In the genomic region with DNA sequence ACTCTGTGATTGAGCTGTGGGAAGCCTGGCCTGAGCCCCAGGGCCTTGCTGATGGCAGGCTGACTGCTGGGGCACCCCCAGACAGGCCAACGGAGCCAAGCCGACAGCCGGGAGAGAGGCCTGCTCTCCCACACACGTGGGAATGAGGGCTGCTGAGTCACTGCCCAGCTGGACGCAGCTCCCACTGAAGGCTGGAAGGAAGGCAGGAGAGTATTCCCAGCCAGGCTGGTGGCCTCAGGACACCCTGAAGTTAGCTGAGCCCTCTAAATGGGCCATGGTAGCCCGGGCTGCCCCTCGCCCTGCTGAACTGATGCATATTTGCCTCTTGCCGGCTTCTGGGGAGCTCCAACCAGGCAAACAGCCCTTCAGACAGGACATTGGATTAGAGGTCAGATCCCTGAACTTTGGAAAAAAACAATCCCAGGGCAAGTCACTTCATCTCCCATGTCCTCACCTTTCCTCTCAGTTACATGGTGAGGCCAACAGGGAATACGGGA, we compare ENCODE assay signal across 1 cellular context.
TF ChIP-seq lines count a peak whose summit lies in the region.

No MANE protein-coding gene starts in this region.

TF ChIP-seq in HepG2, 621 proteins besides CTCF, POLR2A, EP300 and RAD21 (continued from another document):
- TF ChIP-seq, protein P1, sequence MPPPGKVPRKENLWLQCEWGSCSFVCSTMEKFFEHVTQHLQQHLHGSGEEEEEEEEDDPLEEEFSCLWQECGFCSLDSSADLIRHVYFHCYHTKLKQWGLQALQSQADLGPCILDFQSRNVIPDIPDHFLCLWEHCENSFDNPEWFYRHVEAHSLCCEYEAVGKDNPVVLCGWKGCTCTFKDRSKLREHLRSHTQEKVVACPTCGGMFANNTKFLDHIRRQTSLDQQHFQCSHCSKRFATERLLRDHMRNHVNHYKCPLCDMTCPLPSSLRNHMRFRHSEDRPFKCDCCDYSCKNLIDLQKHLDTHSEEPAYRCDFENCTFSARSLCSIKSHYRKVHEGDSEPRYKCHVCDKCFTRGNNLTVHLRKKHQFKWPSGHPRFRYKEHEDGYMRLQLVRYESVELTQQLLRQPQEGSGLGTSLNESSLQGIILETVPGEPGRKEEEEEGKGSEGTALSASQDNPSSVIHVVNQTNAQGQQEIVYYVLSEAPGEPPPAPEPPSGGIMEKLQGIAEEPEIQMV (CRISPR knock-in tag; IDR thresholded peaks at IDR 0.05; ENCODE audit: low read depth) = peak; percentile 18; the same call in 1 of the 2 replicates
- 0 out of 2 replicates have a peak, but pooled peaks have one; percentile 19 for TF ChIP-seq ZBTB20 (CRISPR knock-in tag; IDR thresholded peaks at IDR 0.05; ENCODE audit: borderline replicate concordance, low read depth)
- peak; percentile 80; the same call in 1 of the 2 replicates for TF ChIP-seq NFE2L1 (CRISPR knock-in tag; IDR thresholded peaks at IDR 0.05; ENCODE audit: borderline replicate concordance)
- TF ChIP-seq, protein P2, sequence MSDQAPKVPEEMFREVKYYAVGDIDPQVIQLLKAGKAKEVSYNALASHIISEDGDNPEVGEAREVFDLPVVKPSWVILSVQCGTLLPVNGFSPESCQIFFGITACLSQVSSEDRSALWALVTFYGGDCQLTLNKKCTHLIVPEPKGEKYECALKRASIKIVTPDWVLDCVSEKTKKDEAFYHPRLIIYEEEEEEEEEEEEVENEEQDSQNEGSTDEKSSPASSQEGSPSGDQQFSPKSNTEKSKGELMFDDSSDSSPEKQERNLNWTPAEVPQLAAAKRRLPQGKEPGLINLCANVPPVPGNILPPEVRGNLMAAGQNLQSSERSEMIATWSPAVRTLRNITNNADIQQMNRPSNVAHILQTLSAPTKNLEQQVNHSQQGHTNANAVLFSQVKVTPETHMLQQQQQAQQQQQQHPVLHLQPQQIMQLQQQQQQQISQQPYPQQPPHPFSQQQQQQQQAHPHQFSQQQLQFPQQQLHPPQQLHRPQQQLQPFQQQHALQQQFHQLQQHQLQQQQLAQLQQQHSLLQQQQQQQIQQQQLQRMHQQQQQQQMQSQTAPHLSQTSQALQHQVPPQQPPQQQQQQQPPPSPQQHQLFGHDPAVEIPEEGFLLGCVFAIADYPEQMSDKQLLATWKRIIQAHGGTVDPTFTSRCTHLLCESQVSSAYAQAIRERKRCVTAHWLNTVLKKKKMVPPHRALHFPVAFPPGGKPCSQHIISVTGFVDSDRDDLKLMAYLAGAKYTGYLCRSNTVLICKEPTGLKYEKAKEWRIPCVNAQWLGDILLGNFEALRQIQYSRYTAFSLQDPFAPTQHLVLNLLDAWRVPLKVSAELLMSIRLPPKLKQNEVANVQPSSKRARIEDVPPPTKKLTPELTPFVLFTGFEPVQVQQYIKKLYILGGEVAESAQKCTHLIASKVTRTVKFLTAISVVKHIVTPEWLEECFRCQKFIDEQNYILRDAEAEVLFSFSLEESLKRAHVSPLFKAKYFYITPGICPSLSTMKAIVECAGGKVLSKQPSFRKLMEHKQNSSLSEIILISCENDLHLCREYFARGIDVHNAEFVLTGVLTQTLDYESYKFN (CRISPR knock-in tag; conservative IDR thresholded peaks at IDR 0.05) = peak; percentile 63
- TF ChIP-seq RAD51 (IDR thresholded peaks at IDR 0.05; ENCODE audit: borderline replicate concordance) = no peak
- TF ChIP-seq HDAC1 (CRISPR knock-in tag; IDR thresholded peaks at IDR 0.05) = no peak
- no peak for TF ChIP-seq ZSCAN21 (CRISPR knock-in tag; IDR thresholded peaks at IDR 0.05; ENCODE audit: borderline replicate concordance)
- TF ChIP-seq, protein P3, sequence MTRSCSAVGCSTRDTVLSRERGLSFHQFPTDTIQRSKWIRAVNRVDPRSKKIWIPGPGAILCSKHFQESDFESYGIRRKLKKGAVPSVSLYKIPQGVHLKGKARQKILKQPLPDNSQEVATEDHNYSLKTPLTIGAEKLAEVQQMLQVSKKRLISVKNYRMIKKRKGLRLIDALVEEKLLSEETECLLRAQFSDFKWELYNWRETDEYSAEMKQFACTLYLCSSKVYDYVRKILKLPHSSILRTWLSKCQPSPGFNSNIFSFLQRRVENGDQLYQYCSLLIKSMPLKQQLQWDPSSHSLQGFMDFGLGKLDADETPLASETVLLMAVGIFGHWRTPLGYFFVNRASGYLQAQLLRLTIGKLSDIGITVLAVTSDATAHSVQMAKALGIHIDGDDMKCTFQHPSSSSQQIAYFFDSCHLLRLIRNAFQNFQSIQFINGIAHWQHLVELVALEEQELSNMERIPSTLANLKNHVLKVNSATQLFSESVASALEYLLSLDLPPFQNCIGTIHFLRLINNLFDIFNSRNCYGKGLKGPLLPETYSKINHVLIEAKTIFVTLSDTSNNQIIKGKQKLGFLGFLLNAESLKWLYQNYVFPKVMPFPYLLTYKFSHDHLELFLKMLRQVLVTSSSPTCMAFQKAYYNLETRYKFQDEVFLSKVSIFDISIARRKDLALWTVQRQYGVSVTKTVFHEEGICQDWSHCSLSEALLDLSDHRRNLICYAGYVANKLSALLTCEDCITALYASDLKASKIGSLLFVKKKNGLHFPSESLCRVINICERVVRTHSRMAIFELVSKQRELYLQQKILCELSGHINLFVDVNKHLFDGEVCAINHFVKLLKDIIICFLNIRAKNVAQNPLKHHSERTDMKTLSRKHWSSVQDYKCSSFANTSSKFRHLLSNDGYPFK (CRISPR knock-in tag; IDR thresholded peaks at IDR 0.05; ENCODE audit: borderline replicate concordance) = 0 out of 2 replicates have a peak, but pooled peaks have one; percentile 12
- TF ChIP-seq HNRNPL (IDR thresholded peaks at IDR 0.05; ENCODE audit: low read depth, low read length) = 0 out of 2 replicates have a peak, but pooled peaks have one; percentile 38
- 0 out of 2 replicates have a peak, but pooled peaks have one; percentile 15 for TF ChIP-seq PPARG (CRISPR knock-in tag; conservative IDR thresholded peaks at IDR 0.05)
- TF ChIP-seq ZNF180 (CRISPR knock-in tag; IDR thresholded peaks at IDR 0.05; ENCODE audit: borderline replicate concordance, low read depth) = no peak
- TF ChIP-seq, protein P4, sequence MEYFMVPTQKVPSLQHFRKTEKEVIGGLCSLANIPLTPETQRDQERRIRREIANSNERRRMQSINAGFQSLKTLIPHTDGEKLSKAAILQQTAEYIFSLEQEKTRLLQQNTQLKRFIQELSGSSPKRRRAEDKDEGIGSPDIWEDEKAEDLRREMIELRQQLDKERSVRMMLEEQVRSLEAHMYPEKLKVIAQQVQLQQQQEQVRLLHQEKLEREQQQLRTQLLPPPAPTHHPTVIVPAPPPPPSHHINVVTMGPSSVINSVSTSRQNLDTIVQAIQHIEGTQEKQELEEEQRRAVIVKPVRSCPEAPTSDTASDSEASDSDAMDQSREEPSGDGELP (IDR thresholded peaks at IDR 0.05; ENCODE audit: borderline replicate concordance, low read depth) = peak; percentile 47; the same call in 1 of the 2 replicates
- no peak for TF ChIP-seq ZFP36 (IDR thresholded peaks at IDR 0.05; ENCODE audit: borderline replicate concordance, low read depth, low read length, partially characterized antibody)
- TF ChIP-seq RARA (CRISPR knock-in tag; IDR thresholded peaks at IDR 0.05) = no peak
- TF ChIP-seq MAFK (conservative IDR thresholded peaks at IDR 0.05 in 1 of 2, IDR thresholded peaks at IDR 0.05 in 1 of 2; ENCODE audit: low read length in 2 of 2) = 0 out of 4 replicates have a peak, but pooled peaks of 1 of the 2 experiments have one; percentile 9
- TF ChIP-seq, protein P5, sequence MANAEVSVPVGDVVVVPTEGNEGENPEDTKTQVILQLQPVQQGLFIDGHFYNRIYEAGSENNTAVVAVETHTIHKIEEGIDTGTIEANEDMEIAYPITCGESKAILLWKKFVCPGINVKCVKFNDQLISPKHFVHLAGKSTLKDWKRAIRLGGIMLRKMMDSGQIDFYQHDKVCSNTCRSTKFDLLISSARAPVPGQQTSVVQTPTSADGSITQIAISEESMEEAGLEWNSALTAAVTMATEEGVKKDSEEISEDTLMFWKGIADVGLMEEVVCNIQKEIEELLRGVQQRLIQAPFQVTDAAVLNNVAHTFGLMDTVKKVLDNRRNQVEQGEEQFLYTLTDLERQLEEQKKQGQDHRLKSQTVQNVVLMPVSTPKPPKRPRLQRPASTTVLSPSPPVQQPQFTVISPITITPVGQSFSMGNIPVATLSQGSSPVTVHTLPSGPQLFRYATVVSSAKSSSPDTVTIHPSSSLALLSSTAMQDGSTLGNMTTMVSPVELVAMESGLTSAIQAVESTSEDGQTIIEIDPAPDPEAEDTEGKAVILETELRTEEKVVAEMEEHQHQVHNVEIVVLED (CRISPR knock-in tag; IDR thresholded peaks at IDR 0.05; ENCODE audit: borderline replicate concordance) = no peak
- TF ChIP-seq YEATS4 (CRISPR knock-in tag; IDR thresholded peaks at IDR 0.05; ENCODE audit: borderline replicate concordance) = 0 out of 2 replicates have a peak, but pooled peaks have one; percentile 3
- TF ChIP-seq, protein P6, sequence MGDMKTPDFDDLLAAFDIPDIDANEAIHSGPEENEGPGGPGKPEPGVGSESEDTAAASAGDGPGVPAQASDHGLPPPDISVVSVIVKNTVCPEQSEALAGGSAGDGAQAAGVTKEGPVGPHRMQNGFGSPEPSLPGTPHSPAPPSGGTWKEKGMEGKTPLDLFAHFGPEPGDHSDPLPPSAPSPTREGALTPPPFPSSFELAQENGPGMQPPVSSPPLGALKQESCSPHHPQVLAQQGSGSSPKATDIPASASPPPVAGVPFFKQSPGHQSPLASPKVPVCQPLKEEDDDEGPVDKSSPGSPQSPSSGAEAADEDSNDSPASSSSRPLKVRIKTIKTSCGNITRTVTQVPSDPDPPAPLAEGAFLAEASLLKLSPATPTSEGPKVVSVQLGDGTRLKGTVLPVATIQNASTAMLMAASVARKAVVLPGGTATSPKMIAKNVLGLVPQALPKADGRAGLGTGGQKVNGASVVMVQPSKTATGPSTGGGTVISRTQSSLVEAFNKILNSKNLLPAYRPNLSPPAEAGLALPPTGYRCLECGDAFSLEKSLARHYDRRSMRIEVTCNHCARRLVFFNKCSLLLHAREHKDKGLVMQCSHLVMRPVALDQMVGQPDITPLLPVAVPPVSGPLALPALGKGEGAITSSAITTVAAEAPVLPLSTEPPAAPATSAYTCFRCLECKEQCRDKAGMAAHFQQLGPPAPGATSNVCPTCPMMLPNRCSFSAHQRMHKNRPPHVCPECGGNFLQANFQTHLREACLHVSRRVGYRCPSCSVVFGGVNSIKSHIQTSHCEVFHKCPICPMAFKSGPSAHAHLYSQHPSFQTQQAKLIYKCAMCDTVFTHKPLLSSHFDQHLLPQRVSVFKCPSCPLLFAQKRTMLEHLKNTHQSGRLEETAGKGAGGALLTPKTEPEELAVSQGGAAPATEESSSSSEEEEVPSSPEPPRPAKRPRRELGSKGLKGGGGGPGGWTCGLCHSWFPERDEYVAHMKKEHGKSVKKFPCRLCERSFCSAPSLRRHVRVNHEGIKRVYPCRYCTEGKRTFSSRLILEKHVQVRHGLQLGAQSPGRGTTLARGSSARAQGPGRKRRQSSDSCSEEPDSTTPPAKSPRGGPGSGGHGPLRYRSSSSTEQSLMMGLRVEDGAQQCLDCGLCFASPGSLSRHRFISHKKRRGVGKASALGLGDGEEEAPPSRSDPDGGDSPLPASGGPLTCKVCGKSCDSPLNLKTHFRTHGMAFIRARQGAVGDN (CRISPR knock-in tag; IDR thresholded peaks at IDR 0.05) = peak; percentile 81
- TF ChIP-seq FOSL2 (CRISPR knock-in tag; IDR thresholded peaks at IDR 0.05) = peak; percentile 76
- no peak for TF ChIP-seq DMAP1 (CRISPR knock-in tag; IDR thresholded peaks at IDR 0.05)
